In genomic region chr5:115461093-115461492, GRCh38 we compare ENCODE assay signal across 14 cellular contexts.
DNase-seq lines count a peak whose midpoint lies in the region; ATAC-seq and TF ChIP-seq lines count a peak whose summit lies in the region.
"Had no signal": no experiment of that assay in that cellular context is flagged by ENCODE, and none has a peak within 500 bp of the region (broad histone marks: within the 10 kb centered on the region; RNA-seq: fewer than 3 reads in every experiment).

No MANE protein-coding gene starts in this region.

- intact Hi-C loops in heart right ventricle (cut with DNase I) = loop anchor here in 4 of 10 donors (2.0 to 10.0 kb wide), 7 partner anchors 32 to 111 kb away; partner anchors contain the start of gene FEM1C (in 2 of the 4)
- intact Hi-C loops in left ventricle myocardium superior (cut with micrococcal nuclease) = loop anchor here (2.0 to 10.0 kb wide), 3 partner anchors 39 to 80 kb away; no protein-coding TSS in a partner anchor

- no peak for DNase-seq in heart right ventricle
- no peak for DNase-seq in left ventricle myocardium superior
- no peak for DNase-seq in RWPE2 (ENCODE audit: low spot score)
- peak; percentile 66 for DNase-seq in fibroblast of peridontal ligament (ENCODE audit: extremely low read depth)
- peak; percentile 47 for DNase-seq in stromal cell of bone marrow (ENCODE audit: low read depth)
- DNase-seq in NOMO-1 treated with DMSO at 0.1 percent for 48 hours (lab: John Stamatoyannopoulos, UW; ENCODE audit: unreplicated experiment) = no peak
- DNase-seq: activated naive CD4-positive, alpha-beta T cell treated with anti-CD3 and anti-CD28 coated beads, Interleukin-2, amount 10 ng/mL, durations not matched to agents 7 days and 5 days; DND-41; mucosa of descending colon had no signal

- no peak overlapping the region for H3K4me3 ChIP-seq in heart right ventricle
- H3K4me3 ChIP-seq in RWPE2 (ENCODE audit: severe bottlenecking) = no peak overlapping the region
- H3K4me3 ChIP-seq: BLaER1, coronary artery, GM12878, mucosa of descending colon had no signal

- H3K4me1 ChIP-seq in heart right ventricle (peaks cover 0 to 64% (median 45%) of the 10 kb centered on the region in 9 donors), RWPE2 (ENCODE audit: insufficient read depth, poor library complexity, severe bottlenecking) (peaks cover 47% of the 10 kb centered on the region)
- H3K4me1 ChIP-seq: BLaER1 had no signal

- H3K9me3 ChIP-seq in heart right ventricle (no peaks in the 10 kb centered on the region), RWPE2 (ENCODE audit: severe bottlenecking) (no peaks in the 10 kb centered on the region)
- H3K9me3 ChIP-seq: BLaER1, mucosa of descending colon had no signal

- WGBS in heart right ventricle, 2 donors = 73 to 85% methylated on average over 4 of the region's 4 CpGs

- H3K27me3 ChIP-seq in heart right ventricle = no peaks in the 10 kb centered on the region
- H3K27me3 ChIP-seq in RWPE2 (ENCODE audit: insufficient read depth, poor library complexity, severe bottlenecking) = no peaks in the 10 kb centered on the region
- H3K27me3 ChIP-seq: BLaER1 had no signal

- ATAC-seq in heart right ventricle (no peak), left ventricle myocardium superior (no peak), RWPE2 (ENCODE audit: low read depth) (no peak), esophagus mucosa (no peak), GM18520 (IDR thresholded peaks at IDR 0.05; ENCODE audit: unreplicated experiment) (no peak)

- H3K36me3 ChIP-seq in heart right ventricle = no peaks in the 10 kb centered on the region
- no peaks in the 10 kb centered on the region for H3K36me3 ChIP-seq in RWPE2 (ENCODE audit: low read depth)
- H3K36me3 ChIP-seq: BLaER1 had no signal

- TF ChIP-seq CTCF in heart right ventricle (IDR thresholded peaks at IDR 0.05) = no peak
- no peak for TF ChIP-seq CTCF in RWPE2 (IDR thresholded peaks at IDR 0.05; ENCODE audit: poor library complexity, severe bottlenecking)

- H3K27ac ChIP-seq in heart right ventricle = peak overlapping the region; percentile 13 to 86 (median 74)
- H3K27ac ChIP-seq in RWPE2 (ENCODE audit: poor library complexity, severe bottlenecking) = peak overlapping the region; percentile 89
- H3K27ac ChIP-seq: BLaER1 had no signal

Comparison
In these comparisons a context has a peak if more than half of its experiments do, and no peak if none do; other contexts are left out.
1. DNase-seq: peak in fibroblast of peridontal ligament (single experiment) and stromal cell of bone marrow (single experiment); none in heart right ventricle (0 of 2), left ventricle myocardium superior (single experiment), RWPE2 (single experiment) and NOMO-1 treated with DMSO at 0.1 percent for 48 hours (single experiment).